In genomic region chr2:168482245-168482644, GRCh38 we compare ENCODE assay signal across 15 cellular contexts. TPM values are rescaled to one million over a fixed set of nuclear protein-coding genes. Genes with fewer than 3 reads are reported as not detected.
DNase-seq lines count a peak whose midpoint lies in the region; ATAC-seq, FAIRE-seq and TF ChIP-seq lines count a peak whose summit lies in the region.
"Had no signal": no experiment of that assay in that cellular context is flagged by ENCODE, and none has a peak within 500 bp of the region (broad histone marks: within the 10 kb centered on the region; RNA-seq: fewer than 3 reads in every experiment).

No MANE protein-coding gene starts in this region.

- CTCF ChIA-PET in GM12878 (lab: Yijun Ruan, JAX), result interaction anchor here (1.4 to 3.0 kb wide), 2 partner anchors 11 to 132 kb away, joined by 4 to 7 read pairs; no protein-coding TSS in a partner anchor

- no peaks in the 10 kb centered on the region for H3K9me3 ChIP-seq in right cardiac atrium (ENCODE audit: control insufficient read depth, low read length)
- peaks cover 3% of the 10 kb centered on the region for H3K9me3 ChIP-seq in GM12878 (replicated peaks; ENCODE audit: control insufficient read depth, insufficient read depth, low read length)
- no peaks in the 10 kb centered on the region for H3K9me3 ChIP-seq in hepatocyte (ENCODE audit: low read depth)
- H3K9me3 ChIP-seq in stomach smooth muscle (ENCODE audit: control insufficient read depth in 2 of 2, low read length in 2 of 2), result no peaks in the 10 kb centered on the region
- no peaks in the 10 kb centered on the region for H3K9me3 ChIP-seq in breast epithelium
- H3K9me3 ChIP-seq in pancreas, result no peaks in the 10 kb centered on the region

- DNase-seq in Right ventricle myocardium superior, result no peak
- no peak for DNase-seq in right cardiac atrium
- no peak for DNase-seq in GM12878 (ENCODE audit: low read depth, low spot score)
- no peak for DNase-seq in hepatocyte (ENCODE audit: low spot score)
- DNase-seq in breast epithelium (ENCODE audit: low spot score in 2 of 2), result no peak
- no peak for DNase-seq in pancreas
- DNase-seq: CD4-positive, alpha-beta memory T cell; DMS79 treated with DMSO at 0.1 percent for 48 hours; GM23248; KBM-7; NCI-H1436 treated with DMSO at 0.1 percent for 48 hours; NCI-H226; NCI-H524 treated with DMSO at 0.1 percent for 48 hours had no signal

- no peak for TF ChIP-seq CTCF in GM12878 (IDR thresholded peaks at IDR 0.05 in 2 of 3, conservative IDR thresholded peaks at IDR 0.05 in 1 of 3; ENCODE audit: control insufficient read depth in 2 of 3, extremely low read depth in 1 of 3, insufficient read depth in 1 of 3, low read depth in 3 of 3, low read length in 3 of 3)
- TF ChIP-seq CTCF in hepatocyte (IDR thresholded peaks at IDR 0.05; ENCODE audit: poor library complexity), result no peak
- TF ChIP-seq CTCF in breast epithelium (IDR thresholded peaks at IDR 0.05), result no peak
- TF ChIP-seq CTCF in pancreas (IDR thresholded peaks at IDR 0.05), result no peak

- H3K27me3 ChIP-seq in right cardiac atrium (ENCODE audit: control insufficient read depth, insufficient read depth), result no peaks in the 10 kb centered on the region
- no peaks in the 10 kb centered on the region for H3K27me3 ChIP-seq in GM12878 (replicated peaks in 1 of 2; ENCODE audit: control insufficient read depth in 2 of 2, insufficient read depth in 2 of 2, low read length in 1 of 2)
- H3K27me3 ChIP-seq in hepatocyte, result no peaks in the 10 kb centered on the region
- no peaks in the 10 kb centered on the region for H3K27me3 ChIP-seq in stomach smooth muscle (ENCODE audit: control insufficient read depth in 1 of 2, insufficient read depth in 2 of 2, low read length in 2 of 2)
- H3K27me3 ChIP-seq in breast epithelium, result no peaks in the 10 kb centered on the region
- no peaks in the 10 kb centered on the region for H3K27me3 ChIP-seq in pancreas

- no peak overlapping the region for H3K27ac ChIP-seq in right cardiac atrium (ENCODE audit: low read length)
- H3K27ac ChIP-seq in GM12878 (ENCODE audit: control insufficient read depth, insufficient read depth), result no peak overlapping the region
- no peak overlapping the region for H3K27ac ChIP-seq in hepatocyte
- H3K27ac ChIP-seq in stomach smooth muscle (ENCODE audit: low read length), result peak overlapping the region; percentile 42
- no peak overlapping the region for H3K27ac ChIP-seq in breast epithelium
- H3K27ac ChIP-seq in pancreas, result no peak overlapping the region
- H3K27ac ChIP-seq: GM23248 had no signal

- H3K36me3 ChIP-seq in GM12878 (ENCODE audit: control insufficient read depth in 2 of 2, insufficient read depth in 2 of 2, low read length in 1 of 2) (peaks cover 0 to 2% of the 10 kb centered on the region in 2 experiments; a peak in 1 of 4 replicates), hepatocyte (replicated peaks; ENCODE audit: insufficient read depth, low read depth) (no peaks in the 10 kb centered on the region), stomach smooth muscle (ENCODE audit: control insufficient read depth in 2 of 2, insufficient read depth in 2 of 2, low read length in 2 of 2) (no peaks in the 10 kb centered on the region), breast epithelium (no peaks in the 10 kb centered on the region), pancreas (no peaks in the 10 kb centered on the region)

- 33% methylated on average over 2 of the region's 2 CpGs for WGBS in right cardiac atrium
- 73% methylated on average over 2 of the region's 2 CpGs for WGBS in GM12878 (ENCODE audit: insufficient coverage, insufficient replicate concordance, low lambda C conversion rate, missing lambda C conversion rate)
- 45% methylated on average over 2 of the region's 2 CpGs for WGBS in hepatocyte (ENCODE audit: low lambda C conversion rate, missing lambda C conversion rate)
- WGBS in pancreas, 2 donors, result 49 to 93% methylated on average over 2 of the region's 2 CpGs

- intact Hi-C loops in Right ventricle myocardium superior (cut with DNase I) (no loop called here), right cardiac atrium (cut with DNase I) (no loop called here), GM12878 (cut with micrococcal nuclease; ENCODE audit: unreplicated experiment) (no loop called here), breast epithelium (cut with DNase I; ENCODE audit: low total_unique reads) (no loop called here), pancreas (cut with DNase I) (no loop called here)

- no peaks in the 10 kb centered on the region for H3K9me2 ChIP-seq in hepatocyte (replicated peaks; ENCODE audit: insufficient read depth)

- no peaks in the 10 kb centered on the region for H4K20me1 ChIP-seq in GM12878 (ENCODE audit: control insufficient read depth, insufficient read depth)
- peaks cover 2% of the 10 kb centered on the region for H4K20me1 ChIP-seq in hepatocyte (ENCODE audit: insufficient read depth, poor library complexity, severe bottlenecking)

- ATAC-seq in Right ventricle myocardium superior (ENCODE audit: poor library complexity), result peak; percentile 46
- no peak for ATAC-seq in right cardiac atrium
- no peak for ATAC-seq in GM12878
- no peak for ATAC-seq in GM18498 (IDR thresholded peaks at IDR 0.05; ENCODE audit: unreplicated experiment)
- no peak for ATAC-seq in pancreas

- TF ChIP-seq POLR2A in GM12878 (IDR thresholded peaks at IDR 0.05; ENCODE audit: low read depth, low read length) (no peak), breast epithelium (IDR thresholded peaks at IDR 0.05) (no peak)

- H3K79me2 ChIP-seq in GM12878 (ENCODE audit: control insufficient read depth, insufficient read depth, low read length), result peaks cover 77% of the 10 kb centered on the region
- H3K79me2 ChIP-seq in hepatocyte, result peaks cover 99% of the 10 kb centered on the region

- no peak for TF ChIP-seq EP300 in GM12878 (IDR thresholded peaks at IDR 0.05; ENCODE audit: borderline replicate concordance in 1 of 2, control insufficient read depth in 1 of 2, low read depth in 2 of 2, low read length in 2 of 2)

- H3K4me2 ChIP-seq in GM12878 (ENCODE audit: control insufficient read depth, insufficient read depth) (peak overlapping the region; percentile 8; the same call in 1 of the 2 replicates), hepatocyte (peak overlapping the region; percentile 41)

- no peak overlapping the region for H2AFZ ChIP-seq in GM12878 (ENCODE audit: control insufficient read depth, low read depth, low read length)
- no peak overlapping the region for H2AFZ ChIP-seq in hepatocyte
- H2AFZ ChIP-seq: GM23248 had no signal

- FAIRE-seq in GM12878 (lab: Jason Lieb, UNC) (no peak), pancreas (lab: Jason Lieb, UNC) (no peak)

- TF ChIP-seq RAD21 in GM12878 (IDR thresholded peaks at IDR 0.05; ENCODE audit: insufficient read depth, low read depth, low read length), result no peak

- H3K4me3 ChIP-seq in right cardiac atrium (ENCODE audit: low read length) (no peak overlapping the region), GM12878 (no peak overlapping the region), hepatocyte (no peak overlapping the region), stomach smooth muscle (ENCODE audit: low read length in 2 of 2) (no peak overlapping the region), breast epithelium (no peak overlapping the region), pancreas (no peak overlapping the region)
- H3K4me3 ChIP-seq: GM23248 had no signal

- BruUV-seq in GM12878 (replicated peaks; lab: Mats Ljungman, UMichigan), result no TSS peak

- RAD21 ChIA-PET in GM12878 (lab: Charles Lee; ENCODE audit: unreplicated experiment), result interaction anchor here (1.6 kb wide), 2 partner anchors 8 to 12 kb away, joined by 3 to 4 read pairs; no protein-coding TSS in a partner anchor

- H3K4me1 ChIP-seq in right cardiac atrium (ENCODE audit: control insufficient read depth, insufficient read depth, low read length), result peaks cover 3% of the 10 kb centered on the region
- no peaks in the 10 kb centered on the region; the same call in 1 of the 2 replicates for H3K4me1 ChIP-seq in GM12878 (ENCODE audit: control insufficient read depth, insufficient read depth, low read length)
- peaks cover 36% of the 10 kb centered on the region for H3K4me1 ChIP-seq in hepatocyte (ENCODE audit: insufficient read depth)
- no peaks in the 10 kb centered on the region for H3K4me1 ChIP-seq in stomach smooth muscle (ENCODE audit: control insufficient read depth, insufficient read depth, low read length)
- H3K4me1 ChIP-seq in breast epithelium, result no peaks in the 10 kb centered on the region
- H3K4me1 ChIP-seq in pancreas, result peaks cover 0 to 10% (median 0%) of the 10 kb centered on the region in 3 donors

- in situ Hi-C loops in GM12878 (cut with MboI), result no loop called here

- SMC1A ChIA-PET in GM12878 (lab: Charles Lee; ENCODE audit: uncharacterized antibody, unreplicated experiment), result interaction anchor here (0.5 to 2.7 kb wide), 6 partner anchors 7 to 1926 kb away, joined by 3 to 12 read pairs (median 4); no protein-coding TSS in a partner anchor

- H3K9ac ChIP-seq in GM12878 (ENCODE audit: control insufficient read depth, insufficient read depth, low read length) (no peak overlapping the region), stomach smooth muscle (ENCODE audit: low read length in 2 of 2) (no peak overlapping the region)
- H3K9ac ChIP-seq: GM23248 had no signal

- POLR2A ChIA-PET in GM12878 (lab: Charles Lee), result no interaction called here

RNA-seq across cellular contexts. Expression of gene CERS6, which starts 26.2 kb away (rescaled TPM):
- 66.7 TPM for total RNA-seq in Right ventricle myocardium superior
- 10 to 100 TPM; 47.6 to 71.5 (median 52.5) TPM for total RNA-seq in right cardiac atrium
- 25.6 TPM for polyA plus RNA-seq in right cardiac atrium
- total RNA-seq in GM12878 (2013; cell fraction: nucleolus; rRNA removed), result 29.6 and 30.4 TPM in 2 replicates
- 20.4 and 22.2 TPM in 2 replicates for total RNA-seq in GM12878 (2014; rRNA removed)
- total RNA-seq in GM12878 (2014; rRNA removed; fragmentation: Illumina TruSeq; extraction: Trizol), result 17.6 TPM in 2 replicates
- total RNA-seq in GM12878 (2021), result 15.3 and 17.0 TPM in 2 replicates
- polyA plus RNA-seq in GM12878 (2011; ENCODE audit: low read depth), result 6.0 TPM
- polyA plus RNA-seq in GM12878 (2011; rRNA removed), result 12.0 and 17.6 TPM in 2 replicates
- 6.1 and 8.2 TPM in 2 replicates for polyA plus RNA-seq in GM12878 (2011; cell fraction: cytosol; rRNA removed)
- polyA plus RNA-seq in GM12878 (2011; cell fraction: nucleus; rRNA removed), result 8.5 and 10.0 TPM in 2 replicates
- 12.5 and 13.9 TPM in 2 replicates for polyA plus RNA-seq in GM12878 (2012)
- 19.6 and 24.1 TPM in 2 replicates for polyA plus RNA-seq in GM12878 (2014; fragmentation: Illumina TruSeq; extraction: Trizol)
- polyA plus RNA-seq in GM12878 (2014; fragmentation: Nextera tagmentation; extraction: Ambion mirVana), result 1 to 10 TPM; 1.3 to 2.5 TPM
- polyA plus RNA-seq in GM12878 (2014; rRNA removed), result 8.8 and 9.4 TPM in 2 replicates
- 10 to 100 TPM in 1 of 2 experiments, 1 to 10 TPM in 1; 6.2 to 16.1 TPM for polyA plus RNA-seq in GM12878 (2016; fragmentation: Nextera tagmentation; extraction: Ambion mirVana)
- polyA minus RNA-seq in GM12878 (2011; rRNA and poly(A)+ RNA removed), result 18.6 and 19.1 TPM in 2 replicates
- polyA minus RNA-seq in GM12878 (2011; cell fraction: cytosol; rRNA and poly(A)+ RNA removed), result 6.7 and 8.8 TPM in 2 replicates
- 10.8 and 16.3 TPM in 2 replicates for polyA minus RNA-seq in GM12878 (2011; cell fraction: nucleus; rRNA and poly(A)+ RNA removed)
- 97.9 and 99.1 TPM in 2 replicates for total RNA-seq in hepatocyte
- 32.7 and 40.9 TPM in 2 replicates for polyA plus RNA-seq in hepatocyte
- 10 to 100 TPM; 36.4 to 46.4 (median 44.8) TPM for total RNA-seq in breast epithelium
- total RNA-seq in pancreas, result 10 to 100 TPM in 2 of 6 donors, 1 to 10 TPM in 4; 4.6 to 18.0 (median 7.6) TPM
- polyA plus RNA-seq in pancreas, result 10 to 100 TPM in 1 of 2 donors, 1 to 10 TPM in 1; 3.2 to 11.6 TPM
